In the genomic region with DNA sequence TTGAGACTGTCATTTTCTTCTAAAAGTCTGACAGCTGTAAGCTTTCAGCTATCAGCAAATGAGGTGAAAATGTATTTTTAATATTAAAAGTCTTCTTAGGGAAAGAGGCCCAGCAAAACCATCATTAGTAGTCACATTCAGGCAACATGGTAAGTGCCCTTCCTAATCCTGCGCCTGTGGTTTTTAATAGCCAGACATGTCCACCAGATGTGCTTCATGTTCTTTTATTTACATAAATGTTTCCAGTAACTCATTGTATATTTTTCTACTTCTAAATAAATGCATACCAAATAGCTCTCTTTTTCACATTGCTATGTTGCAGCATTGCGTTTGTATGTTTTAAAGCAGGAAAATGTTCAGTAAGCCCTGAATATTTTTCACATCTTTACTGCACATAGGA, we compare ENCODE assay signal across 26 cellular contexts.
"Had no signal": no experiment of that assay in that cellular context is flagged by ENCODE, and none has a peak within 500 bp of the region (broad histone marks: within the 10 kb centered on the region; RNA-seq: fewer than 3 reads in every experiment).

No MANE protein-coding gene starts in this region.

- ATAC-seq: activated CD4-positive, alpha-beta T cell treated with anti-CD3 and anti-CD28 coated beads for 36 hours; esophagus mucosa; gastroesophageal sphincter; left cardiac atrium; left ventricle myocardium superior; sciatic nerve; stimulated activated naive CD8-positive, alpha-beta T cell treated with anti-CD3 and anti-CD28 coated beads, Interleukin-15, Interleukin-2, amounts not matched to agents 100 U/mL and 50 U/mL, for 24 hours had no signal

- H3K27ac ChIP-seq: breast epithelium, gastroesophageal sphincter, ovary, skin epidermis, testis, transverse colon had no signal

- H3K9me3 ChIP-seq: breast epithelium, gastroesophageal sphincter, ovary, testis, transverse colon had no signal

- H3K4me1 ChIP-seq: breast epithelium, gastroesophageal sphincter, testis, transverse colon had no signal

- H3K4me3 ChIP-seq: breast epithelium, gastroesophageal sphincter, ovary, skin epidermis, testis, transverse colon had no signal

- H3K27me3 ChIP-seq: breast epithelium, gastroesophageal sphincter, ovary, testis, transverse colon had no signal

- H3K4me3 Mint-ChIP-seq: activated CD4-positive, alpha-beta T cell treated with anti-CD3 and anti-CD28 coated beads for 36 hours; activated T-cell treated with anti-CD3 and anti-CD28 coated beads, Interleukin-2, amount 50 U/mL, for 24 hours; dendritic cell treated with granulocyte-macrophage colony-stimulating factor and Interleukin-4, amounts not matched to agents 40 ng/mL and 50 ng/mL, for 4 days; endodermal cell had no signal

- H3K27ac Mint-ChIP-seq: dendritic cell treated with granulocyte-macrophage colony-stimulating factor and Interleukin-4, amounts not matched to agents 40 ng/mL and 50 ng/mL, for 4 days; endodermal cell; progenitor cell of endocrine pancreas had no signal

- H3K9me3 Mint-ChIP-seq: dendritic cell treated with granulocyte-macrophage colony-stimulating factor and Interleukin-4, amounts not matched to agents 40 ng/mL and 50 ng/mL, for 4 days; endodermal cell had no signal

- DNase-seq: activated CD4-positive, alpha-beta T cell treated with anti-CD3 and anti-CD28 coated beads for 36 hours; activated CD4-positive, CD25-positive, alpha-beta regulatory T cell; activated CD8-positive, alpha-beta memory T cell treated with anti-CD3 and anti-CD28 coated beads, Interleukin-2, amount 50 U/mL, for 48 hours; activated gamma-delta T cell treated with Interleukin-2 at 50 U/mL for 16 hours; activated naive CD4-positive, alpha-beta T cell treated with anti-CD3 and anti-CD28 coated beads, Interleukin-2, amount 50 U/mL, for 16 hours; activated T-cell treated with anti-CD3 and anti-CD28 coated beads, Interleukin-2, amount 50 U/mL, for 24 hours; central memory CD4-positive, alpha-beta T cell; endodermal cell; head of caudate nucleus; hippocampal formation; left cardiac atrium; left ventricle myocardium superior; ovary; retina; stimulated activated CD4-positive, alpha-beta T cell treated with anti-CD3 and anti-CD28 coated beads, Interleukin-12 subunit alpha, Interleukin-12 subunit beta, amount 100 ng/mL, for 4 hours; stimulated activated CD4-positive, alpha-beta T cell treated with anti-CD3 and anti-CD28 coated beads, Interleukin-4, amount 100 ng/mL, for 1 hour; stimulated activated naive CD8-positive, alpha-beta T cell treated with anti-CD3 and anti-CD28 coated beads, Interleukin-15, Interleukin-2, amounts not matched to agents 100 U/mL and 50 U/mL, for 24 hours; testis; transverse colon had no signal

- H3K36me3 ChIP-seq: breast epithelium, gastroesophageal sphincter, ovary, transverse colon had no signal

- H3K27me3 Mint-ChIP-seq: activated CD4-positive, alpha-beta T cell treated with anti-CD3 and anti-CD28 coated beads for 36 hours; activated T-cell treated with anti-CD3 and anti-CD28 coated beads, Interleukin-2, amount 50 U/mL, for 24 hours; progenitor cell of endocrine pancreas had no signal
